In genomic region chr15:31268911-31269784, GRCh38 we compare ENCODE assay signal across 12 cellular contexts. TPM values are rescaled to one million over a fixed set of nuclear protein-coding genes. Genes with fewer than 3 reads are reported as not detected.
DNase-seq lines count a peak whose midpoint lies in the region; ATAC-seq and TF ChIP-seq lines count a peak whose summit lies in the region.
"Had no signal": no experiment of that assay in that cellular context is flagged by ENCODE, and none has a peak within 500 bp of the region (broad histone marks: within the 10 kb centered on the region; RNA-seq: fewer than 3 reads in every experiment).

No MANE protein-coding gene starts in this region.

- H3K4me1 ChIP-seq in cardiac muscle cell (ENCODE audit: low read depth) (peaks cover 32% of the 10 kb centered on the region), RWPE2 (ENCODE audit: insufficient read depth, poor library complexity, severe bottlenecking) (peaks cover 2% of the 10 kb centered on the region), mucosa of descending colon (ENCODE audit: low read depth) (peaks cover 60% of the 10 kb centered on the region), esophagus squamous epithelium (peaks cover 23 to 55% (median 27%) of the 10 kb centered on the region in 3 donors)

- H3K9me3 Mint-ChIP-seq in activated T-helper 1 cell treated with anti-CD3 and anti-CD28 coated beads, Interleukin-12 subunit alpha, Interleukin-12 subunit beta, Interleukin-2, Interleukin-4 antibody, amounts not matched to agents 30 ng/mL and 10 ng/mL and 1 ng/mL, durations not matched to agents 14 hours and 24 hours and 36 hours, result no peaks in the 10 kb centered on the region
- H3K9me3 Mint-ChIP-seq: memory B cell had no signal

- no peak for TF ChIP-seq POLR2A in esophagus squamous epithelium (IDR thresholded peaks at IDR 0.05)

- peaks cover 5% of the 10 kb centered on the region for H3K36me3 Mint-ChIP-seq in activated T-helper 1 cell treated with anti-CD3 and anti-CD28 coated beads, Interleukin-12 subunit alpha, Interleukin-12 subunit beta, Interleukin-2, Interleukin-4 antibody, amounts not matched to agents 30 ng/mL and 10 ng/mL and 1 ng/mL, durations not matched to agents 14 hours and 24 hours and 36 hours (ENCODE audit: low read depth)
- H3K36me3 Mint-ChIP-seq: memory B cell had no signal

- ATAC-seq in Right ventricle myocardium superior (ENCODE audit: poor library complexity) (no peak), RWPE2 (ENCODE audit: low read depth) (no peak), mucosa of descending colon (peak; percentile 20)

- intact Hi-C loops in Right ventricle myocardium superior (cut with DNase I), result loop anchor here (5.0 kb wide), 1 partner anchor 52 kb away; no protein-coding TSS in a partner anchor
- intact Hi-C loops in mucosa of descending colon (cut with DNase I, micrococcal nuclease), result no loop called here
- intact Hi-C loops in esophagus squamous epithelium (cut with DNase I), result no loop called here
- intact Hi-C loops in activated T-helper 1 cell treated with anti-CD3 and anti-CD28 coated beads, Interleukin-12 subunit alpha, Interleukin-12 subunit beta, Interleukin-2, Interleukin-4 antibody, amounts not matched to agents 30 ng/mL and 10 ng/mL and 1 ng/mL, durations not matched to agents 14 hours and 24 hours and 36 hours (cut with micrococcal nuclease), result no loop called here

- 85 to 86% methylated on average over 7 to 10 of the region's 11 CpGs for WGBS in esophagus squamous epithelium, 2 donors

- peaks cover 73% of the 10 kb centered on the region for H3K4me1 Mint-ChIP-seq in activated T-helper 1 cell treated with anti-CD3 and anti-CD28 coated beads, Interleukin-12 subunit alpha, Interleukin-12 subunit beta, Interleukin-2, Interleukin-4 antibody, amounts not matched to agents 30 ng/mL and 10 ng/mL and 1 ng/mL, durations not matched to agents 14 hours and 24 hours and 36 hours (ENCODE audit: low read depth)

- H3K4me3 Mint-ChIP-seq in activated T-helper 1 cell treated with anti-CD3 and anti-CD28 coated beads, Interleukin-12 subunit alpha, Interleukin-12 subunit beta, Interleukin-2, Interleukin-4 antibody, amounts not matched to agents 30 ng/mL and 10 ng/mL and 1 ng/mL, durations not matched to agents 14 hours and 24 hours and 36 hours, result no peak overlapping the region
- H3K4me3 Mint-ChIP-seq: memory B cell had no signal

- no peaks in the 10 kb centered on the region for H3K27me3 Mint-ChIP-seq in activated T-helper 1 cell treated with anti-CD3 and anti-CD28 coated beads, Interleukin-12 subunit alpha, Interleukin-12 subunit beta, Interleukin-2, Interleukin-4 antibody, amounts not matched to agents 30 ng/mL and 10 ng/mL and 1 ng/mL, durations not matched to agents 14 hours and 24 hours and 36 hours (ENCODE audit: insufficient read depth)
- H3K27me3 Mint-ChIP-seq: memory B cell had no signal

- no peaks in the 10 kb centered on the region for H3K27me3 ChIP-seq in cardiac muscle cell
- H3K27me3 ChIP-seq in RWPE2 (ENCODE audit: insufficient read depth, poor library complexity, severe bottlenecking), result no peaks in the 10 kb centered on the region
- no peaks in the 10 kb centered on the region for H3K27me3 ChIP-seq in esophagus squamous epithelium

- H3K4me3 ChIP-seq in cardiac muscle cell (no peak overlapping the region), RWPE2 (ENCODE audit: severe bottlenecking) (no peak overlapping the region), mucosa of descending colon (no peak overlapping the region), esophagus squamous epithelium (no peak overlapping the region)

- H3K27ac ChIP-seq in cardiac muscle cell (peak overlapping the region; percentile 31), RWPE2 (ENCODE audit: poor library complexity, severe bottlenecking) (no peak overlapping the region), esophagus squamous epithelium (no peak overlapping the region)

- H3K9me3 ChIP-seq in cardiac muscle cell (ENCODE audit: low read depth) (no peaks in the 10 kb centered on the region), RWPE2 (ENCODE audit: severe bottlenecking) (no peaks in the 10 kb centered on the region), mucosa of descending colon (no peaks in the 10 kb centered on the region), esophagus squamous epithelium (no peaks in the 10 kb centered on the region)

- H3K36me3 ChIP-seq in cardiac muscle cell (no peaks in the 10 kb centered on the region), RWPE2 (ENCODE audit: low read depth) (no peaks in the 10 kb centered on the region), mucosa of descending colon (ENCODE audit: low read depth) (no peaks in the 10 kb centered on the region), esophagus squamous epithelium (no peaks in the 10 kb centered on the region)

- DNase-seq in cardiac muscle cell (ENCODE audit: low read depth in 1 of 2, low spot score in 1 of 2), result peak in 1 of 2 donors; percentile 95
- no peak for DNase-seq in Right ventricle myocardium superior
- peak; percentile 50 for DNase-seq in RWPE2 (ENCODE audit: low spot score)
- peak in 1 of 3 donors; percentile 57 for DNase-seq in mucosa of descending colon
- DNase-seq in ureter (ENCODE audit: low spot score), result peak; percentile 37
- DNase-seq in esophagus squamous epithelium (lab: John Stamatoyannopoulos, UW), result no peak
- DNase-seq in DMS53 (lab: John Stamatoyannopoulos, UW), result no peak
- DNase-seq in activated T-helper 1 cell treated with anti-CD3 and anti-CD28 coated beads, Interleukin-12 subunit alpha, Interleukin-12 subunit beta, Interleukin-2, Interleukin-4 antibody, amounts not matched to agents 30 ng/mL and 10 ng/mL and 1 ng/mL, durations not matched to agents 14 hours and 24 hours and 36 hours (ENCODE audit: low spot score), result no peak
- DNase-seq: Kasumi-1; stimulated activated naive CD4-positive, alpha-beta T cell treated with Interleukin-2 at 50 U/mL for 16 hours; T1000 had no signal

- H3K27ac Mint-ChIP-seq in activated T-helper 1 cell treated with anti-CD3 and anti-CD28 coated beads, Interleukin-12 subunit alpha, Interleukin-12 subunit beta, Interleukin-2, Interleukin-4 antibody, amounts not matched to agents 30 ng/mL and 10 ng/mL and 1 ng/mL, durations not matched to agents 14 hours and 24 hours and 36 hours, result no peak overlapping the region

- TF ChIP-seq CTCF in cardiac muscle cell (IDR thresholded peaks at IDR 0.05; ENCODE audit: low read depth, low read length) (no peak), RWPE2 (IDR thresholded peaks at IDR 0.05; ENCODE audit: poor library complexity, severe bottlenecking) (no peak), mucosa of descending colon (IDR thresholded peaks at IDR 0.05) (no peak), esophagus squamous epithelium (IDR thresholded peaks at IDR 0.05) (no peak)

RNA-seq across cellular contexts. Expression of gene KLF13, which starts 57.5 kb away (rescaled TPM):
- total RNA-seq in cardiac muscle cell, result 26.3 and 35.7 TPM in 2 replicates
- polyA plus RNA-seq in cardiac muscle cell, result 15.1 and 34.8 TPM in 2 replicates
- 65.7 TPM for total RNA-seq in Right ventricle myocardium superior
- 100 to 1,000 TPM in 1 of 3 donors, 10 to 100 TPM in 2; 72.4 to 107 (median 91.2) TPM for total RNA-seq in mucosa of descending colon
- 77.5 TPM for total RNA-seq in ureter
- total RNA-seq in esophagus squamous epithelium, result 10 to 100 TPM; 16.4 to 54.6 (median 41.8) TPM
- total RNA-seq in activated T-helper 1 cell treated with anti-CD3 and anti-CD28 coated beads, Interleukin-12 subunit alpha, Interleukin-12 subunit beta, Interleukin-2, Interleukin-4 antibody, amounts not matched to agents 30 ng/mL and 10 ng/mL and 1 ng/mL, durations not matched to agents 14 hours and 24 hours and 36 hours, result 129 and 137 TPM in 2 replicates

Comparison
In these comparisons a context has a peak if more than half of its experiments do, and no peak if none do; other contexts are left out.
1. DNase-seq: peak in RWPE2 (single experiment) and ureter (single experiment); none in Right ventricle myocardium superior (single experiment), esophagus squamous epithelium (single experiment), DMS53 (single experiment) and activated T-helper 1 cell treated with anti-CD3 and anti-CD28 coated beads, Interleukin-12 subunit alpha, Interleukin-12 subunit beta, Interleukin-2, Interleukin-4 antibody, amounts not matched to agents 30 ng/mL and 10 ng/mL and 1 ng/mL, durations not matched to agents 14 hours and 24 hours and 36 hours (single experiment).